In genomic region chr1:89126602-89127001, GRCh38 we compare ENCODE assay signal across 10 cellular contexts. TPM values are rescaled to one million over a fixed set of nuclear protein-coding genes. Genes with fewer than 3 reads are reported as not detected.
DNase-seq lines count a peak whose midpoint lies in the region; ATAC-seq, FAIRE-seq and TF ChIP-seq lines count a peak whose summit lies in the region.
"Had no signal": no experiment of that assay in that cellular context is flagged by ENCODE, and none has a peak within 500 bp of the region (broad histone marks: within the 10 kb centered on the region; RNA-seq: fewer than 3 reads in every experiment).

No MANE protein-coding gene starts in this region.

- CTCF ChIA-PET in WTC11 (lab: Charles Lee) = no interaction called here

- POLR2A ChIA-PET in WTC11 (lab: Charles Lee) = no interaction called here

- H3K36me3 ChIP-seq in heart left ventricle (peaks cover 0 to 7% (median 2%) of the 10 kb centered on the region in 9 donors), adrenal gland (replicated peaks in 1 of 2) (peaks cover 0 to 2% of the 10 kb centered on the region in 2 donors), muscle layer of duodenum (ENCODE audit: control insufficient read depth in 1 of 2, insufficient read depth in 2 of 2, low read length in 2 of 2) (peaks cover 2 to 3% of the 10 kb centered on the region in 2 donors), upper lobe of left lung (peaks cover 0 to 2% (median under 1%) of the 10 kb centered on the region in 4 donors), kidney (ENCODE audit: control insufficient read depth in 1 of 2, insufficient read depth in 2 of 2, low read length in 2 of 2) (no peaks in the 10 kb centered on the region)
- H3K36me3 ChIP-seq: BE2C had no signal

- H3K4me3 Mint-ChIP-seq in osteocyte (ENCODE audit: unreplicated experiment) (no peak overlapping the region), WTC11 (no peak overlapping the region)

- TF ChIP-seq POLR2A in heart left ventricle (IDR thresholded peaks at IDR 0.05) (no peak), adrenal gland (IDR thresholded peaks at IDR 0.05) (no peak), upper lobe of left lung (IDR thresholded peaks at IDR 0.05) (no peak)

- H3K27me3 Mint-ChIP-seq in osteocyte (ENCODE audit: unreplicated experiment) = peaks cover 20% of the 10 kb centered on the region
- H3K27me3 Mint-ChIP-seq in WTC11 (ENCODE audit: low read depth) = no peaks in the 10 kb centered on the region

- no peak for ATAC-seq in heart left ventricle
- ATAC-seq in left cardiac atrium = no peak
- no peak for ATAC-seq in upper lobe of left lung (ENCODE audit: low FRiP score in 2 of 2)
- ATAC-seq in WTC11 = no peak

- H3K4me1 Mint-ChIP-seq in osteocyte (ENCODE audit: unreplicated experiment) = peaks cover 15% of the 10 kb centered on the region
- no peaks in the 10 kb centered on the region for H3K4me1 Mint-ChIP-seq in WTC11

- intact Hi-C loops in heart left ventricle (cut with DNase I) (no loop called here), left cardiac atrium (cut with DNase I) (no loop called here), adrenal gland (cut with DNase I) (no loop called here), kidney (cut with DNase I) (no loop called here)

- no peak overlapping the region for H3K9ac ChIP-seq in kidney (ENCODE audit: low read length in 2 of 2)

- H3K9me3 Mint-ChIP-seq in osteocyte (ENCODE audit: unreplicated experiment) = no peaks in the 10 kb centered on the region
- H3K9me3 Mint-ChIP-seq in WTC11 = 0 out of 2 replicates have a peak, but pooled peaks cover 5% of the 10 kb centered on the region

- TF ChIP-seq CTCF in heart left ventricle (IDR thresholded peaks at IDR 0.05) (no peak), adrenal gland (IDR thresholded peaks at IDR 0.05) (no peak), upper lobe of left lung (IDR thresholded peaks at IDR 0.05) (no peak), osteocyte (IDR thresholded peaks at IDR 0.05) (no peak), WTC11 (IDR thresholded peaks at IDR 0.05) (no peak), kidney (IDR thresholded peaks at IDR 0.05; ENCODE audit: borderline replicate concordance, extremely low read depth, insufficient read depth) (no peak)

- H3K4me1 ChIP-seq in heart left ventricle (peaks cover 0 to 74% (median 20%) of the 10 kb centered on the region in 12 donors), adrenal gland (replicated peaks in 1 of 2) (peaks cover 32 to 57% of the 10 kb centered on the region in 2 donors), muscle layer of duodenum (ENCODE audit: control insufficient read depth in 1 of 2, insufficient read depth in 2 of 2, low read length in 2 of 2) (peaks cover 10 to 16% of the 10 kb centered on the region in 2 donors), upper lobe of left lung (peaks cover 34 to 49% (median 35%) of the 10 kb centered on the region in 4 donors), kidney (ENCODE audit: control insufficient read depth in 1 of 2, insufficient read depth in 1 of 2, low read depth in 1 of 2, low read length in 2 of 2) (peaks cover 6% of the 10 kb centered on the region in 2 donors)
- H3K4me1 ChIP-seq: BE2C had no signal

- FAIRE-seq in kidney (lab: Jason Lieb, UNC) = no peak

- H3K27me3 ChIP-seq in heart left ventricle (no peaks in the 10 kb centered on the region), adrenal gland (no peaks in the 10 kb centered on the region), muscle layer of duodenum (ENCODE audit: low read depth, low read length) (no peaks in the 10 kb centered on the region), upper lobe of left lung (no peaks in the 10 kb centered on the region)
- H3K27me3 ChIP-seq: BE2C had no signal

- H3K27ac Mint-ChIP-seq in osteocyte (ENCODE audit: unreplicated experiment) = no peak overlapping the region
- H3K27ac Mint-ChIP-seq in WTC11 = no peak overlapping the region

- no peaks in the 10 kb centered on the region for H3K9me3 ChIP-seq in heart left ventricle
- no peaks in the 10 kb centered on the region for H3K9me3 ChIP-seq in adrenal gland (replicated peaks in 1 of 3)
- no peaks in the 10 kb centered on the region for H3K9me3 ChIP-seq in muscle layer of duodenum (ENCODE audit: control insufficient read depth in 1 of 2, low read length in 2 of 2)
- no peaks in the 10 kb centered on the region for H3K9me3 ChIP-seq in upper lobe of left lung
- H3K9me3 ChIP-seq in kidney (ENCODE audit: control insufficient read depth in 1 of 2, low read length in 2 of 2) = no peaks in the 10 kb centered on the region
- H3K9me3 ChIP-seq: BE2C had no signal

- peak overlapping the region in 11 of 12 donors; percentile 64 to 96 (median 78) for H3K27ac ChIP-seq in heart left ventricle
- peak overlapping the region in 4 of 5 donors; percentile 36 to 81 (median 76) for H3K27ac ChIP-seq in adrenal gland
- peak overlapping the region; percentile 97 for H3K27ac ChIP-seq in muscle layer of duodenum (ENCODE audit: low read length)
- H3K27ac ChIP-seq in upper lobe of left lung = peak overlapping the region; percentile 83 to 90 (median 89)
- H3K27ac ChIP-seq in kidney (ENCODE audit: low read depth in 2 of 2, low read length in 2 of 2) = peak overlapping the region in 1 of 2 donors; percentile 83

- 40 to 69% (median 53%) methylated on average over 5 of the region's 5 CpGs for WGBS in heart left ventricle, 4 donors
- WGBS in adrenal gland, 4 donors = 46 to 77% (median 61%) methylated on average over 5 of the region's 5 CpGs
- 38 to 46% methylated on average over 5 of the region's 5 CpGs for WGBS in upper lobe of left lung, 2 donors

- peak overlapping the region in 2 of 12 donors; percentile 67 to 75 for H3K4me3 ChIP-seq in heart left ventricle
- peak overlapping the region in 1 of 4 donors; percentile 66 for H3K4me3 ChIP-seq in adrenal gland
- H3K4me3 ChIP-seq in muscle layer of duodenum (ENCODE audit: low read depth in 1 of 2, low read length in 2 of 2) = peak overlapping the region; percentile 76 to 86
- H3K4me3 ChIP-seq in upper lobe of left lung = peak overlapping the region in 1 of 4 donors; percentile 59
- H3K4me3 ChIP-seq in kidney (ENCODE audit: low read length in 2 of 2) = no peak overlapping the region

- no peaks in the 10 kb centered on the region for H3K36me3 Mint-ChIP-seq in osteocyte (ENCODE audit: unreplicated experiment)
- H3K36me3 Mint-ChIP-seq in WTC11 = no peaks in the 10 kb centered on the region

- DNase-seq in heart left ventricle (no peak), left cardiac atrium (no peak), adrenal gland (no peak), upper lobe of left lung (no peak), osteocyte (ENCODE audit: extremely low spot score, unreplicated experiment) (no peak), WTC11 (ENCODE audit: low spot score) (no peak), kidney (no peak)
- DNase-seq: BE2C, SHP77 treated with DMSO at 0.1 percent for 48 hours had no signal

- TF ChIP-seq EP300 in upper lobe of left lung (IDR thresholded peaks at IDR 0.05) = no peak

TF ChIP-seq in WTC11, 78 proteins besides CTCF, POLR2A, EP300 and RAD21:
- no peak for TF ChIP-seq USF2 (CRISPR knock-in tag; IDR thresholded peaks at IDR 0.05)
- TF ChIP-seq TP53 (CRISPR knock-in tag; IDR thresholded peaks at IDR 0.05) = no peak
- no peak for TF ChIP-seq GRHL2 (CRISPR knock-in tag; IDR thresholded peaks at IDR 0.05; ENCODE audit: insufficient replicate concordance, severe bottlenecking)

RNA-seq across cellular contexts. Expression of gene GBP2, which starts 0.7 kb away (rescaled TPM):
- total RNA-seq in heart left ventricle (10 to 100 TPM in 8 of 9 donors, 1 to 10 TPM in 1; 6.4 to 86.8 (median 10.9) TPM), left cardiac atrium (10 to 100 TPM; 16.1 to 24.0 TPM), adrenal gland (100 to 1,000 TPM in 7 of 8 donors, 10 to 100 TPM in 1; 59.3 to 257 (median 204) TPM), upper lobe of left lung (100 to 1,000 TPM in 1 of 6 donors, 10 to 100 TPM in 5; 41.0 to 124 (median 54.9) TPM), osteocyte (1.4 and 1.6 TPM in 2 replicates), WTC11 (2021) (0.24 to 0.69 TPM (median 0.46 TPM) in 3 replicates), kidney (41.8 TPM)
- polyA plus RNA-seq in heart left ventricle (10 to 100 TPM in 1 of 2 donors, 1 to 10 TPM in 1; 9.9 to 25.1 TPM), adrenal gland (100 to 1,000 TPM; 184 to 356 (median 313) TPM), kidney (ENCODE audit: insufficient read depth, low read depth, low replicate concordance) (30.1 TPM)

RNA-seq across cellular contexts. Expression of gene GBP7, which starts 49.2 kb away (rescaled TPM):
- total RNA-seq in heart left ventricle (under 1 TPM in 2 of 9 donors, not detected in 7; 0.16 to 0.17 TPM), left cardiac atrium (not detected), adrenal gland (under 1 TPM in 7 of 8 donors, not detected in 1; 0.14 to 0.74 (median 0.32) TPM), upper lobe of left lung (under 1 TPM in 1 of 6 donors, not detected in 5; 0.34 TPM), osteocyte (not detected in 2 replicates), WTC11 (2021) (not detected in 3 replicates), kidney (not detected)
- polyA plus RNA-seq in heart left ventricle (not detected), adrenal gland (1 to 10 TPM; 1.3 to 3.2 (median 2.0) TPM), kidney (ENCODE audit: insufficient read depth, low read depth, low replicate concordance) (not detected)

Comparison
In these comparisons a context has a peak if more than half of its experiments do, and no peak if none do; other contexts are left out.
1. H3K4me3 ChIP-seq: peak in muscle layer of duodenum (2 of 2); none in kidney (0 of 2).